ENCODE assay signal across 20 cellular contexts in genomic region chr20:48735112-48735511, GRCh38.
A peak's percentile ranks its signal among the peaks of the same experiment; 100 is the strongest.
DNase-seq lines count a peak whose midpoint lies in the region; ATAC-seq lines count a peak whose summit lies in the region.
"Had no signal": no experiment of that assay in that cellular context is flagged by ENCODE, and none has a peak within 500 bp of the region (broad histone marks: within the 10 kb centered on the region; RNA-seq: fewer than 3 reads in every experiment).

No MANE protein-coding gene starts in this region.

- H3K36me3 Mint-ChIP-seq in activated T-cell treated with anti-CD3 and anti-CD28 coated beads, Interleukin-2, amount 50 U/mL, for 24 hours (ENCODE audit: low read depth): peaks cover 76% of the 10 kb centered on the region
- H3K36me3 Mint-ChIP-seq in activated T-cell treated with anti-CD3 and anti-CD28 coated beads, Interleukin-2, amount 50 U/mL, for 72 hours (ENCODE audit: insufficient read depth in 2 of 2): peaks cover 8 to 29% of the 10 kb centered on the region in 2 donors
- H3K36me3 Mint-ChIP-seq in stimulated activated effector memory CD8-positive, alpha-beta T cell treated with anti-CD3 and anti-CD28 coated beads, Interleukin-12 subunit alpha, Interleukin-12 subunit beta, amount 100 ng/mL, for 72 hours: peaks cover 88% of the 10 kb centered on the region

- ATAC-seq in activated T-cell treated with anti-CD3 and anti-CD28 coated beads, Interleukin-2, amount 50 U/mL, for 72 hours (replicated peaks in 1 of 2): no peak
- ATAC-seq in left ventricle myocardium superior (peak; percentile 22), GM21526 (IDR thresholded peaks at IDR 0.05; ENCODE audit: low FRiP score, unreplicated experiment) (no peak)
- no peak for ATAC-seq in stimulated activated effector memory CD8-positive, alpha-beta T cell treated with anti-CD3 and anti-CD28 coated beads, Interleukin-12 subunit alpha, Interleukin-12 subunit beta, amount 100 ng/mL, for 72 hours

- no peaks in the 10 kb centered on the region for H3K27me3 Mint-ChIP-seq in activated T-cell treated with anti-CD3 and anti-CD28 coated beads, Interleukin-2, amount 50 U/mL, for 24 hours
- H3K27me3 Mint-ChIP-seq in activated T-cell treated with anti-CD3 and anti-CD28 coated beads, Interleukin-2, amount 50 U/mL, for 72 hours (ENCODE audit: low read depth): no peaks in the 10 kb centered on the region
- H3K27me3 Mint-ChIP-seq: CD4-positive, alpha-beta T cell had no signal

- H3K9me3 Mint-ChIP-seq in activated T-cell treated with anti-CD3 and anti-CD28 coated beads, Interleukin-2, amount 50 U/mL, for 24 hours: no peaks in the 10 kb centered on the region
- H3K9me3 Mint-ChIP-seq in activated T-cell treated with anti-CD3 and anti-CD28 coated beads, Interleukin-2, amount 50 U/mL, for 72 hours: no peaks in the 10 kb centered on the region
- H3K9me3 Mint-ChIP-seq in stimulated activated effector memory CD8-positive, alpha-beta T cell treated with anti-CD3 and anti-CD28 coated beads, Interleukin-12 subunit alpha, Interleukin-12 subunit beta, amount 100 ng/mL, for 72 hours: no peaks in the 10 kb centered on the region
- H3K9me3 Mint-ChIP-seq: activated T-helper 2 cell treated with anti-CD3 and anti-CD28 coated beads, Interferon-gamma antibody, Interleukin-2, Interleukin-4, amounts not matched to agents 10 μg/mL and 5 μg/mL and 100 μg/mL, durations not matched to agents 14 hours and 24 hours and 36 hours; CD4-positive, alpha-beta T cell; nephron had no signal

- intact Hi-C loops in left ventricle myocardium superior (cut with micrococcal nuclease): no loop called here

- peaks cover 76% of the 10 kb centered on the region for H3K4me1 Mint-ChIP-seq in activated T-cell treated with anti-CD3 and anti-CD28 coated beads, Interleukin-2, amount 50 U/mL, for 24 hours (ENCODE audit: low read depth)
- H3K4me1 Mint-ChIP-seq in activated T-cell treated with anti-CD3 and anti-CD28 coated beads, Interleukin-2, amount 50 U/mL, for 72 hours (ENCODE audit: low read depth): peaks cover 79% of the 10 kb centered on the region
- peaks cover 80% of the 10 kb centered on the region for H3K4me1 Mint-ChIP-seq in stimulated activated effector memory CD8-positive, alpha-beta T cell treated with anti-CD3 and anti-CD28 coated beads, Interleukin-12 subunit alpha, Interleukin-12 subunit beta, amount 100 ng/mL, for 72 hours

- DNase-seq in activated T-cell treated with anti-CD3 and anti-CD28 coated beads, Interleukin-2, amount 50 U/mL, for 24 hours: no peak
- no peak for DNase-seq in activated T-cell treated with anti-CD3 and anti-CD28 coated beads, Interleukin-2, amount 50 U/mL, for 72 hours
- DNase-seq in Kasumi-1 (lab: John Stamatoyannopoulos, UW): peak; percentile 95 to 97
- DNase-seq in left ventricle myocardium superior: no peak
- no peak for DNase-seq in stimulated activated effector memory CD8-positive, alpha-beta T cell treated with anti-CD3 and anti-CD28 coated beads, Interleukin-12 subunit alpha, Interleukin-12 subunit beta, amount 100 ng/mL, for 72 hours (ENCODE audit: low spot score in 2 of 2)
- no peak for DNase-seq in MV-4-11 (lab: John Stamatoyannopoulos, UW)
- no peak for DNase-seq in NCI-H446 treated with DMSO at 0.1 percent for 48 hours (lab: John Stamatoyannopoulos, UW)
- DNase-seq: amygdala; CD4-positive, alpha-beta T cell; central memory CD4-positive, alpha-beta T cell; DND-41; GOT3; mesendoderm; NCI-H187; psoas muscle; spleen; stimulated activated CD8-positive, alpha-beta memory T cell treated with anti-CD3 and anti-CD28 coated beads, Interleukin-4, amount 100 ng/mL, for 48 hours had no signal

- no peak overlapping the region for H3K4me3 Mint-ChIP-seq in activated T-cell treated with anti-CD3 and anti-CD28 coated beads, Interleukin-2, amount 50 U/mL, for 24 hours
- no peak overlapping the region for H3K4me3 Mint-ChIP-seq in activated T-cell treated with anti-CD3 and anti-CD28 coated beads, Interleukin-2, amount 50 U/mL, for 72 hours
- no peak overlapping the region for H3K4me3 Mint-ChIP-seq in stimulated activated effector memory CD8-positive, alpha-beta T cell treated with anti-CD3 and anti-CD28 coated beads, Interleukin-12 subunit alpha, Interleukin-12 subunit beta, amount 100 ng/mL, for 72 hours
- H3K4me3 Mint-ChIP-seq: CD4-positive, alpha-beta T cell; nephron had no signal

- H3K27ac Mint-ChIP-seq in activated T-cell treated with anti-CD3 and anti-CD28 coated beads, Interleukin-2, amount 50 U/mL, for 24 hours: peak overlapping the region; percentile 20
- H3K27ac Mint-ChIP-seq in activated T-cell treated with anti-CD3 and anti-CD28 coated beads, Interleukin-2, amount 50 U/mL, for 72 hours: no peak overlapping the region
- peak overlapping the region; percentile 80 for H3K27ac Mint-ChIP-seq in stimulated activated effector memory CD8-positive, alpha-beta T cell treated with anti-CD3 and anti-CD28 coated beads, Interleukin-12 subunit alpha, Interleukin-12 subunit beta, amount 100 ng/mL, for 72 hours
- H3K27ac Mint-ChIP-seq: activated T-helper 2 cell treated with anti-CD3 and anti-CD28 coated beads, Interferon-gamma antibody, Interleukin-2, Interleukin-4, amounts not matched to agents 10 μg/mL and 5 μg/mL and 100 μg/mL, durations not matched to agents 14 hours and 24 hours and 36 hours; nephron had no signal

Comparison
In these comparisons a context has a peak if more than half of its experiments do, and no peak if none do; other contexts are left out.
1. DNase-seq: peak in Kasumi-1 (2 of 2); none in activated T-cell treated with anti-CD3 and anti-CD28 coated beads, Interleukin-2, amount 50 U/mL, for 24 hours (single experiment), activated T-cell treated with anti-CD3 and anti-CD28 coated beads, Interleukin-2, amount 50 U/mL, for 72 hours (0 of 2), left ventricle myocardium superior (single experiment), stimulated activated effector memory CD8-positive, alpha-beta T cell treated with anti-CD3 and anti-CD28 coated beads, Interleukin-12 subunit alpha, Interleukin-12 subunit beta, amount 100 ng/mL, for 72 hours (0 of 2), MV-4-11 (single experiment) and NCI-H446 treated with DMSO at 0.1 percent for 48 hours (single experiment).